In genomic region chr4:37981844-37982720, GRCh38 we compare ENCODE assay signal across 13 cellular contexts. TPM values are rescaled to one million over a fixed set of nuclear protein-coding genes. Genes with fewer than 3 reads are reported as not detected.
DNase-seq lines count a peak whose midpoint lies in the region; ATAC-seq, FAIRE-seq and TF ChIP-seq lines count a peak whose summit lies in the region.
"Had no signal": no experiment of that assay in that cellular context is flagged by ENCODE, and none has a peak within 500 bp of the region (broad histone marks: within the 10 kb centered on the region; RNA-seq: fewer than 3 reads in every experiment).

No MANE protein-coding gene starts in this region.

- H3K9me3 ChIP-seq in T-helper 17 cell (ENCODE audit: control insufficient read depth, low read length, poor library complexity, severe bottlenecking) (no peaks in the 10 kb centered on the region), thyroid gland (no peaks in the 10 kb centered on the region)
- H3K9me3 ChIP-seq: prostate gland had no signal

- no peak for FAIRE-seq in RCC 7860 (lab: Jason Lieb, UNC)
- FAIRE-seq: A204.1 had no signal

- no peaks in the 10 kb centered on the region for H3K36me3 Mint-ChIP-seq in T-helper 17 cell (ENCODE audit: low read depth)

- H3K4me3 Mint-ChIP-seq in T-helper 17 cell = no peak overlapping the region

- no peak for TF ChIP-seq POLR2A in thyroid gland (IDR thresholded peaks at IDR 0.05)

- H3K27ac ChIP-seq in thyroid gland = peak overlapping the region; percentile 68 to 81 (median 76)
- H3K27ac ChIP-seq: prostate gland had no signal

- no peak for ATAC-seq in T-helper 17 cell

- H3K36me3 ChIP-seq in thyroid gland = no peaks in the 10 kb centered on the region
- H3K36me3 ChIP-seq: prostate gland had no signal

- intact Hi-C loops in thyroid gland (cut with DNase I) = no loop called here

- peak overlapping the region; percentile 16 for H3K27ac Mint-ChIP-seq in T-helper 17 cell

- H3K27me3 Mint-ChIP-seq in T-helper 17 cell = no peaks in the 10 kb centered on the region

- H3K4me1 ChIP-seq in thyroid gland = peaks cover 45 to 67% of the 10 kb centered on the region in 2 donors
- H3K4me1 ChIP-seq: prostate gland had no signal

- TF ChIP-seq CTCF in thyroid gland (IDR thresholded peaks at IDR 0.05) = no peak

- peaks cover 24% of the 10 kb centered on the region for H3K4me1 Mint-ChIP-seq in T-helper 17 cell

- WGBS in thyroid gland, 2 donors = 66% methylated on average over 7 of the region's 7 CpGs

- H3K4me3 ChIP-seq in thyroid gland (replicated peaks in 1 of 3) = no peak overlapping the region
- H3K4me3 ChIP-seq: prostate gland had no signal

- no peaks in the 10 kb centered on the region for H3K27me3 ChIP-seq in thyroid gland

- DNase-seq in NCI-H146 (lab: John Stamatoyannopoulos, UW) (peak; percentile 21), NCI-H146 treated with DMSO at 0.1 percent for 48 hours (lab: John Stamatoyannopoulos, UW; ENCODE audit: unreplicated experiment) (no peak), T-helper 17 cell (no peak), iris pigment epithelial cell (ENCODE audit: low read depth) (peak; percentile 55), thyroid gland (no peak), NCI-H1694 (lab: John Stamatoyannopoulos, UW) (no peak), RCC 7860 (ENCODE audit: low spot score) (no peak), iPS-NIHi7 (ENCODE audit: extremely low spot score) (no peak)
- DNase-seq: dermis blood vessel endothelial cell, NCI-H524, T-helper 9 cell had no signal

RNA-seq across cellular contexts. Expression of gene PTTG2, which starts 21.9 kb away (rescaled TPM):
- total RNA-seq in T-helper 17 cell (1 to 10 TPM in 1 of 2 donors, not detected in 1; 1.5 TPM), thyroid gland (1 to 10 TPM in 1 of 4 donors, not detected in 3; 2.0 TPM)

Comparison
In these comparisons a context has a peak if more than half of its experiments do, and no peak if none do; other contexts are left out.
1. DNase-seq: peak in NCI-H146 (single experiment) and iris pigment epithelial cell (single experiment); none in NCI-H146 treated with DMSO at 0.1 percent for 48 hours (single experiment), T-helper 17 cell (0 of 3), thyroid gland (0 of 2), NCI-H1694 (single experiment), RCC 7860 (single experiment) and iPS-NIHi7 (single experiment).